ENCODE assay signal across 8 cellular contexts in the genomic region with DNA sequence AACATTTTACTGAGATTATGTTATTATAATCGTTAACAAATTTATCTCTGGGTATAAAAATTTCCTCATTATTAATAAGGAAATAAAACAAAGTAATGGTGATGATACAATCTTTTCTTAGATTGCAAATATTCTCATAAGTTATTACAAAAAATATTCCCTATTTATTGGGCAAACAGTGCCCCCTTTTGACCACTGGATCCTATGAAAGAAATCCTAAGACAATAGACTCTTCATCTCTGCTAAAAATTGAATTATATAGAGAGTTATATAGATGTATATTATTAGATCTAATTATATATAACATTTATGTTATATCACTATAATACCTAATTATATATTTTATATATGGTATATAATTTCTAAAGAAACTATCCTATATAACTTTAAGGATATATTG.
A peak's percentile ranks its signal among the peaks of the same experiment; 100 is the strongest.
DNase-seq lines count a peak whose midpoint lies in the region; ATAC-seq and TF ChIP-seq lines count a peak whose summit lies in the region.

No MANE protein-coding gene starts in this region.

- ATAC-seq in HG02840 (IDR thresholded peaks at IDR 0.05; ENCODE audit: low FRiP score, unreplicated experiment) = no peak

- no peaks in the 10 kb centered on the region for H3K27me3 ChIP-seq in thyroid gland
- no peaks in the 10 kb centered on the region for H3K27me3 ChIP-seq in hepatocyte

- intact Hi-C loops in activated naive CD4-positive, alpha-beta T cell treated with anti-CD3 and anti-CD28 coated beads for 36 hours (cut with micrococcal nuclease) = loop anchor here (1.0 to 10.0 kb wide), 5 partner anchors 198 to 652 kb away; a partner anchor contains a TSS
- intact Hi-C loops in thyroid gland (cut with DNase I) = loop anchor here (10.0 kb wide), 2 partner anchors 240 to 650 kb away; a partner anchor contains a TSS

- H3K27me3 Mint-ChIP-seq in activated naive CD4-positive, alpha-beta T cell treated with anti-CD3 and anti-CD28 coated beads for 36 hours (ENCODE audit: low read depth) = no peaks in the 10 kb centered on the region

- CTCF ChIA-PET in activated naive CD4-positive, alpha-beta T cell treated with anti-CD3 and anti-CD28 coated beads for 36 hours (lab: Charles Lee) = interaction anchor here (0.6 to 5.0 kb wide), 4 partner anchors 29 to 652 kb away, joined by 3 to 29 read pairs (median 4); no protein-coding TSS in a partner anchor

- H3K4me2 ChIP-seq in hepatocyte = no peak overlapping the region

- peak; percentile 45 for TF ChIP-seq CTCF in epithelial cell of esophagus (IDR thresholded peaks at IDR 0.05; ENCODE audit: insufficient read depth, low read depth, low read length, missing control alignments)
- TF ChIP-seq CTCF in thyroid gland (IDR thresholded peaks at IDR 0.05) = peak in 1 of 6 experiments; percentile 31
- TF ChIP-seq CTCF in hepatocyte (IDR thresholded peaks at IDR 0.05; ENCODE audit: poor library complexity) = no peak

- no peaks in the 10 kb centered on the region for H4K20me1 ChIP-seq in hepatocyte (ENCODE audit: insufficient read depth, poor library complexity, severe bottlenecking)

- no peaks in the 10 kb centered on the region for H3K9me3 Mint-ChIP-seq in activated naive CD4-positive, alpha-beta T cell treated with anti-CD3 and anti-CD28 coated beads for 36 hours

- no peak overlapping the region for H3K4me3 ChIP-seq in epithelial cell of esophagus (ENCODE audit: low read length)
- no peak overlapping the region for H3K4me3 ChIP-seq in thyroid gland (replicated peaks in 1 of 3)
- H3K4me3 ChIP-seq in hepatocyte = no peak overlapping the region

- no peak for TF ChIP-seq POLR2A in thyroid gland (IDR thresholded peaks at IDR 0.05)

- no peak overlapping the region for H3K27ac Mint-ChIP-seq in activated naive CD4-positive, alpha-beta T cell treated with anti-CD3 and anti-CD28 coated beads for 36 hours

- no peak overlapping the region for H2AFZ ChIP-seq in hepatocyte

- H3K9me3 ChIP-seq in thyroid gland (no peaks in the 10 kb centered on the region), hepatocyte (ENCODE audit: low read depth) (no peaks in the 10 kb centered on the region)

- H3K36me3 ChIP-seq in thyroid gland = no peaks in the 10 kb centered on the region
- H3K36me3 ChIP-seq in hepatocyte (replicated peaks; ENCODE audit: insufficient read depth, low read depth) = no peaks in the 10 kb centered on the region

- H3K27ac ChIP-seq in thyroid gland (no peak overlapping the region), hepatocyte (no peak overlapping the region)

- DNase-seq in activated naive CD4-positive, alpha-beta T cell treated with anti-CD3 and anti-CD28 coated beads for 36 hours = peak; percentile 15
- DNase-seq in activated naive CD4-positive, alpha-beta T cell treated with anti-CD3 and anti-CD28 coated beads, Interleukin-2, amount 50 U/mL, for 16 hours = no peak
- DNase-seq in NCI-H82 treated with DMSO at 0.1 percent for 48 hours (lab: John Stamatoyannopoulos, UW; ENCODE audit: unreplicated experiment) (peak; percentile 33), epithelial cell of esophagus (ENCODE audit: low read depth) (peak; percentile 51), superior temporal gyrus (ENCODE audit: extremely low spot score) (peak; percentile 45), thyroid gland (no peak), hepatocyte (ENCODE audit: low spot score) (no peak)

- WGBS in thyroid gland, 2 donors = 86 to 96% methylated on average over 1 of the region's 1 CpG
- WGBS in hepatocyte (ENCODE audit: low lambda C conversion rate, missing lambda C conversion rate) = 89% methylated on average over 1 of the region's 1 CpG

- H3K4me1 ChIP-seq in thyroid gland (no peaks in the 10 kb centered on the region), hepatocyte (ENCODE audit: insufficient read depth) (peaks cover 19% of the 10 kb centered on the region)

- H3K4me1 Mint-ChIP-seq in activated naive CD4-positive, alpha-beta T cell treated with anti-CD3 and anti-CD28 coated beads for 36 hours (ENCODE audit: low read depth) = no peaks in the 10 kb centered on the region

- peaks cover 4% of the 10 kb centered on the region for H3K79me2 ChIP-seq in hepatocyte

- H3K9me2 ChIP-seq in hepatocyte (replicated peaks; ENCODE audit: insufficient read depth) = no peaks in the 10 kb centered on the region

- no peaks in the 10 kb centered on the region for H3K36me3 Mint-ChIP-seq in activated naive CD4-positive, alpha-beta T cell treated with anti-CD3 and anti-CD28 coated beads for 36 hours (ENCODE audit: low read depth)

- no peak overlapping the region for H3K4me3 Mint-ChIP-seq in activated naive CD4-positive, alpha-beta T cell treated with anti-CD3 and anti-CD28 coated beads for 36 hours

Comparison
In these comparisons a context has a peak if more than half of its experiments do, and no peak if none do; other contexts are left out.
1. DNase-seq: peak in activated naive CD4-positive, alpha-beta T cell treated with anti-CD3 and anti-CD28 coated beads for 36 hours (single experiment), NCI-H82 treated with DMSO at 0.1 percent for 48 hours (single experiment), epithelial cell of esophagus (single experiment) and superior temporal gyrus (single experiment); none in activated naive CD4-positive, alpha-beta T cell treated with anti-CD3 and anti-CD28 coated beads, Interleukin-2, amount 50 U/mL, for 16 hours (single experiment), thyroid gland (0 of 2) and hepatocyte (single experiment).